ENCODE assay signal across 34 cellular contexts in the genomic region with DNA sequence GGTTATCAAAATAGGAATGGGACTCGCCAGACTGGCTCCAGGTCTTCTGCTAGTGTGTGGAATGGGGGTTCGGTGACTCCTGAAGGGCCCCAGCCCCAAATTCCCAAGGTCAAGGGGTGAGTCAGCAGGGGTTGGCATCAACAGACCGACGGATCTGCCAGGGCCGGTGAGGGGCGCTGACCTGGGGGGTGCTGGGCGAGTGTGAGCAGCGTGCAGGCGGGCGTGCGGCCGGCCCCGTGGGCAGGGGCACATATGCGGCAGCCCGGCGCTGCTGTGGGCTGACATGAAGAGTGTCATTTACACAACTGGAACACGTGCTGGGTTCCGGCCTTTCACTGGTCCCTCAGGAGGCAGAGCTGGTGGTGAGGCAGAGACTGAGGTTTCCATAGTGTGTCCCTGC. TPM values are rescaled to one million over a fixed set of nuclear protein-coding genes. Genes with fewer than 3 reads are reported as not detected.
"Had no signal": no experiment of that assay in that cellular context is flagged by ENCODE, and none has a peak within 500 bp of the region (broad histone marks: within the 10 kb centered on the region; RNA-seq: fewer than 3 reads in every experiment).

No MANE protein-coding gene starts in this region.

- H3K4me1 Mint-ChIP-seq: activated CD4-positive, alpha-beta T cell treated with anti-CD3 and anti-CD28 coated beads, Interleukin-2, amount 10 ng/mL, durations not matched to agents 24 days and 14 days; activated naive CD4-positive, alpha-beta T cell treated with anti-CD3 and anti-CD28 coated beads, Interleukin-2, amount 50 U/mL, for 24 hours; activated naive CD8-positive, alpha-beta T cell treated with anti-CD3 and anti-CD28 coated beads, Interleukin-2, amount 50 U/mL, for 24 hours; naive thymus-derived CD4-positive, alpha-beta T cell had no signal

- DNase-seq: activated CD4-positive, alpha-beta memory T cell treated with anti-CD3 and anti-CD28 coated beads for 36 hours; activated CD4-positive, alpha-beta T cell treated with anti-CD3 and anti-CD28 coated beads, Interleukin-2, amount 10 ng/mL, durations not matched to agents 24 days and 14 days; activated CD4-positive, CD25-positive, alpha-beta regulatory T cell treated with anti-CD3 and anti-CD28 coated beads, Interleukin-2, amount 50 U/mL, for 72 hours; activated CD8-positive, alpha-beta memory T cell treated with anti-CD3 and anti-CD28 coated beads, Interleukin-2, amount 50 U/mL, for 4 hours; activated gamma-delta T cell treated with Interleukin-2 at 50 U/mL for 16 hours; activated naive CD8-positive, alpha-beta T cell treated with anti-CD3 and anti-CD28 coated beads, Interleukin-2, amount 50 U/mL, for 24 hours; activated T-cell treated with anti-CD3 and anti-CD28 coated beads, Interleukin-2, amount 50 U/mL, for 24 hours; foreskin keratinocyte; islet precursor cell; left cardiac atrium; mammary epithelial cell; naive thymus-derived CD4-positive, alpha-beta T cell; occipital lobe; SK-N-SH; stimulated activated CD4-positive, alpha-beta T cell treated with anti-CD3 and anti-CD28 coated beads, Interleukin-15, amount 100 ng/mL, for 24 hours; stimulated activated CD4-positive, alpha-beta T cell treated with anti-CD3 and anti-CD28 coated beads, Interleukin-2, amount 100 ng/mL, for 24 hours; stimulated activated naive B cell treated with anti-CD40 and anti-IgM and Interleukin-4, amounts not matched to agents 10 μg/mL and 1 μg/mL and 100 μg/mL, for 72 hours; stomach; SW 1271; T1000; trophoblast cell; uterus had no signal

- H3K9me3 Mint-ChIP-seq: activated CD4-positive, alpha-beta memory T cell treated with anti-CD3 and anti-CD28 coated beads for 36 hours; activated CD4-positive, alpha-beta T cell treated with anti-CD3 and anti-CD28 coated beads, Interleukin-2, amount 10 ng/mL, durations not matched to agents 24 days and 14 days; activated naive CD4-positive, alpha-beta T cell treated with anti-CD3 and anti-CD28 coated beads, Interleukin-2, amount 50 U/mL, for 24 hours; activated naive CD8-positive, alpha-beta T cell treated with anti-CD3 and anti-CD28 coated beads, Interleukin-2, amount 50 U/mL, for 24 hours; activated T-cell treated with anti-CD3 and anti-CD28 coated beads, Interleukin-2, amount 50 U/mL, for 24 hours; mesothelial cell of epicardium; naive thymus-derived CD4-positive, alpha-beta T cell; neural crest cell; stimulated activated naive B cell treated with anti-CD40 and anti-IgM and Interleukin-4, amounts not matched to agents 10 μg/mL and 1 μg/mL and 100 μg/mL, for 72 hours; T-helper 1 cell treated with Interleukin-12 subunit alpha and Interleukin-12 subunit beta and Interleukin-4 antibody, amounts not matched to agents 30 μg/mL and 1 μg/mL, for 36 hours had no signal

- H3K4me1 ChIP-seq: foreskin keratinocyte, parathyroid adenoma had no signal

- H3K27ac Mint-ChIP-seq: activated CD4-positive, alpha-beta memory T cell treated with anti-CD3 and anti-CD28 coated beads for 36 hours; activated CD4-positive, alpha-beta T cell treated with anti-CD3 and anti-CD28 coated beads, Interleukin-2, amount 10 ng/mL, durations not matched to agents 24 days and 14 days; activated naive CD4-positive, alpha-beta T cell treated with anti-CD3 and anti-CD28 coated beads, Interleukin-2, amount 50 U/mL, for 24 hours; activated naive CD8-positive, alpha-beta T cell treated with anti-CD3 and anti-CD28 coated beads, Interleukin-2, amount 50 U/mL, for 24 hours; activated T-cell treated with anti-CD3 and anti-CD28 coated beads, Interleukin-2, amount 50 U/mL, for 24 hours; mesothelial cell of epicardium; stimulated activated naive B cell treated with anti-CD40 and anti-IgM and Interleukin-4, amounts not matched to agents 10 μg/mL and 1 μg/mL and 100 μg/mL, for 72 hours; T-helper 1 cell treated with Interleukin-12 subunit alpha and Interleukin-12 subunit beta and Interleukin-4 antibody, amounts not matched to agents 30 μg/mL and 1 μg/mL, for 36 hours had no signal

- H3K36me3 ChIP-seq: esophagus muscularis mucosa, right atrium auricular region, stomach, suprapubic skin, uterus had no signal

- H3K27me3 ChIP-seq: esophagus muscularis mucosa, hepatocyte, right atrium auricular region, stomach, suprapubic skin, uterus had no signal

- H3K4me3 Mint-ChIP-seq: activated CD4-positive, alpha-beta memory T cell treated with anti-CD3 and anti-CD28 coated beads for 36 hours; activated CD4-positive, alpha-beta T cell treated with anti-CD3 and anti-CD28 coated beads, Interleukin-2, amount 10 ng/mL, durations not matched to agents 24 days and 14 days; activated naive CD4-positive, alpha-beta T cell treated with anti-CD3 and anti-CD28 coated beads, Interleukin-2, amount 50 U/mL, for 24 hours; activated naive CD8-positive, alpha-beta T cell treated with anti-CD3 and anti-CD28 coated beads, Interleukin-2, amount 50 U/mL, for 24 hours; activated T-cell treated with anti-CD3 and anti-CD28 coated beads, Interleukin-2, amount 50 U/mL, for 24 hours; mesothelial cell of epicardium; naive thymus-derived CD4-positive, alpha-beta T cell; neural crest cell; stimulated activated naive B cell treated with anti-CD40 and anti-IgM and Interleukin-4, amounts not matched to agents 10 μg/mL and 1 μg/mL and 100 μg/mL, for 72 hours; T-helper 1 cell treated with Interleukin-12 subunit alpha and Interleukin-12 subunit beta and Interleukin-4 antibody, amounts not matched to agents 30 μg/mL and 1 μg/mL, for 36 hours had no signal

- ATAC-seq: activated naive CD8-positive, alpha-beta T cell treated with anti-CD3 and anti-CD28 coated beads, Interleukin-2, amount 50 U/mL, for 24 hours; foreskin keratinocyte; naive thymus-derived CD4-positive, alpha-beta T cell; stimulated activated naive B cell treated with anti-CD40 and anti-IgM and Interleukin-4, amounts not matched to agents 10 μg/mL and 1 μg/mL and 100 μg/mL, for 72 hours had no signal

- H3K36me3 Mint-ChIP-seq: activated CD4-positive, alpha-beta memory T cell treated with anti-CD3 and anti-CD28 coated beads for 36 hours; activated naive CD4-positive, alpha-beta T cell treated with anti-CD3 and anti-CD28 coated beads, Interleukin-2, amount 50 U/mL, for 24 hours; naive thymus-derived CD4-positive, alpha-beta T cell; stimulated activated naive B cell treated with anti-CD40 and anti-IgM and Interleukin-4, amounts not matched to agents 10 μg/mL and 1 μg/mL and 100 μg/mL, for 72 hours had no signal

- H3K27ac ChIP-seq: esophagus muscularis mucosa, foreskin keratinocyte, hepatocyte, parathyroid adenoma, right atrium auricular region, stomach, suprapubic skin, uterus had no signal

- H3K27me3 Mint-ChIP-seq: activated CD4-positive, alpha-beta memory T cell treated with anti-CD3 and anti-CD28 coated beads for 36 hours; activated CD4-positive, alpha-beta T cell treated with anti-CD3 and anti-CD28 coated beads, Interleukin-2, amount 10 ng/mL, durations not matched to agents 24 days and 14 days; activated naive CD4-positive, alpha-beta T cell treated with anti-CD3 and anti-CD28 coated beads, Interleukin-2, amount 50 U/mL, for 24 hours; activated naive CD8-positive, alpha-beta T cell treated with anti-CD3 and anti-CD28 coated beads, Interleukin-2, amount 50 U/mL, for 24 hours; activated T-cell treated with anti-CD3 and anti-CD28 coated beads, Interleukin-2, amount 50 U/mL, for 24 hours had no signal

- H3K4me2 ChIP-seq: hepatocyte, SK-N-SH had no signal

- H3K9me3 ChIP-seq: esophagus muscularis mucosa, right atrium auricular region, SK-N-SH, stomach, suprapubic skin, uterus had no signal

- H3K4me3 ChIP-seq: esophagus muscularis mucosa, hepatocyte, right atrium auricular region, stomach, suprapubic skin, uterus had no signal

- H3K9ac ChIP-seq: parathyroid adenoma, SK-N-SH had no signal

RNA-seq across cellular contexts. Expression of a gene that starts 48.0 kb away (rescaled TPM):
- total RNA-seq: activated CD4-positive, alpha-beta T cell treated with anti-CD3 and anti-CD28 coated beads, Interleukin-2, amount 10 ng/mL, durations not matched to agents 24 days and 14 days; activated CD8-positive, alpha-beta memory T cell treated with anti-CD3 and anti-CD28 coated beads for 36 hours; foreskin keratinocyte; glomerular endothelial cell; naive thymus-derived CD4-positive, alpha-beta T cell; pulmonary artery endothelial cell; suprapubic skin had no signal
- polyA plus RNA-seq: foreskin keratinocyte had no signal
